ENCODE assay signal across 8 cellular contexts in genomic region chr2:149586898-149587219, GRCh38. TPM values are rescaled to one million over a fixed set of nuclear protein-coding genes. Genes with fewer than 3 reads are reported as not detected.
DNase-seq lines count a peak whose midpoint lies in the region; ATAC-seq and TF ChIP-seq lines count a peak whose summit lies in the region.

No MANE protein-coding gene starts in this region.

- no peaks in the 10 kb centered on the region for H3K27me3 ChIP-seq in left lung

- peak overlapping the region; percentile 97 for H3K4me3 Mint-ChIP-seq in activated CD4-positive, alpha-beta T cell treated with anti-CD3 and anti-CD28 coated beads, Interleukin-2, amount 10 ng/mL, durations not matched to agents 24 days and 14 days

- H3K9me3 Mint-ChIP-seq in activated CD4-positive, alpha-beta T cell treated with anti-CD3 and anti-CD28 coated beads, Interleukin-2, amount 10 ng/mL, durations not matched to agents 24 days and 14 days, result no peaks in the 10 kb centered on the region

- peak overlapping the region; percentile 69 to 75 for H3K4me3 ChIP-seq in left lung

- intact Hi-C loops in activated CD4-positive, alpha-beta T cell treated with anti-CD3 and anti-CD28 coated beads, Interleukin-2, amount 10 ng/mL, durations not matched to agents 24 days and 14 days (cut with micrococcal nuclease), result loop anchor here (2.0 to 10.0 kb wide), 2 partner anchors 1702 to 1742 kb away; partner anchors contain the start of genes ACVR2A and NMI
- intact Hi-C loops in left lung (cut with DNase I), result no loop called here

- H3K27me3 Mint-ChIP-seq in activated CD4-positive, alpha-beta T cell treated with anti-CD3 and anti-CD28 coated beads, Interleukin-2, amount 10 ng/mL, durations not matched to agents 24 days and 14 days, result peaks cover 19% of the 10 kb centered on the region

- H3K36me3 Mint-ChIP-seq in activated CD4-positive, alpha-beta T cell treated with anti-CD3 and anti-CD28 coated beads, Interleukin-2, amount 10 ng/mL, durations not matched to agents 24 days and 14 days (ENCODE audit: low read depth), result peaks cover 36% of the 10 kb centered on the region

- H3K9me3 ChIP-seq in left lung, result no peaks in the 10 kb centered on the region

- no peak for TF ChIP-seq CTCF in left lung (IDR thresholded peaks at IDR 0.05)

- peaks cover 7 to 41% of the 10 kb centered on the region in 2 donors for H3K4me1 ChIP-seq in left lung

- peak overlapping the region; percentile 84 for H3K27ac ChIP-seq in angular gyrus (ENCODE audit: low read depth, low read length)
- peak overlapping the region; percentile 98 for H3K27ac ChIP-seq in left lung
- H3K27ac ChIP-seq in temporal lobe (ENCODE audit: low read depth, low read length), result peak overlapping the region; percentile 96

- no peak for DNase-seq in activated CD4-positive, alpha-beta T cell treated with anti-CD3 and anti-CD28 coated beads, Interleukin-2, amount 10 ng/mL, durations not matched to agents 24 days and 14 days
- no peak for DNase-seq in activated CD4-positive, alpha-beta T cell treated with anti-CD3 and anti-CD28 coated beads for 1 hour
- no peak for DNase-seq in left lung
- DNase-seq in activated effector memory CD4-positive, alpha-beta T cell treated with anti-CD3 and anti-CD28 coated beads, Interleukin-2, amount 50 U/mL, for 16 hours, result no peak
- DNase-seq in H4 (ENCODE audit: low spot score), result no peak

- H3K4me1 Mint-ChIP-seq in activated CD4-positive, alpha-beta T cell treated with anti-CD3 and anti-CD28 coated beads, Interleukin-2, amount 10 ng/mL, durations not matched to agents 24 days and 14 days, result peaks cover 32% of the 10 kb centered on the region

- peaks cover 0 to 19% of the 10 kb centered on the region in 2 donors for H3K36me3 ChIP-seq in left lung

- H3K27ac Mint-ChIP-seq in activated CD4-positive, alpha-beta T cell treated with anti-CD3 and anti-CD28 coated beads, Interleukin-2, amount 10 ng/mL, durations not matched to agents 24 days and 14 days, result peak overlapping the region; percentile 100

- ATAC-seq in left lung, result no peak
- no peak for ATAC-seq in HG02571 (IDR thresholded peaks at IDR 0.05; ENCODE audit: unreplicated experiment)

RNA-seq across cellular contexts. Expression of gene MMADHC, which starts 0.7 kb away (rescaled TPM):
- total RNA-seq in activated CD4-positive, alpha-beta T cell treated with anti-CD3 and anti-CD28 coated beads, Interleukin-2, amount 10 ng/mL, durations not matched to agents 24 days and 14 days, result 131 and 136 TPM in 2 replicates
- total RNA-seq in left lung, result 10 to 100 TPM; 80.1 to 90.2 TPM
- 79.9 TPM for total RNA-seq in temporal lobe
- 258 and 263 TPM in 2 replicates for total RNA-seq in H4 (2014; rRNA removed; shearing (Covaris generic))
